1 cellular context compared by ENCODE assay signal in genomic region chr22:35883028-35883620, GRCh38.
TF ChIP-seq lines count a peak whose summit lies in the region.

No MANE protein-coding gene starts in this region.

TF ChIP-seq in HCT116, 20 proteins besides CTCF, POLR2A, EP300 and RAD21 (continued from another document):
- TF ChIP-seq EZH2phosphoT487 (IDR thresholded peaks at IDR 0.05; ENCODE audit: borderline replicate concordance) (no peak), TCF7L2 (IDR thresholded peaks at IDR 0.05; ENCODE audit: borderline replicate concordance, extremely low read depth, insufficient read depth, insufficient read length) (peak; percentile 15), ZBTB33 (IDR thresholded peaks at IDR 0.05; ENCODE audit: extremely low read depth, insufficient replicate concordance, low read length) (no peak), SIN3A (IDR thresholded peaks at IDR 0.05; ENCODE audit: low read depth) (no peak), JUND (IDR thresholded peaks at IDR 0.05) (peak; percentile 59), YY1 (IDR thresholded peaks at IDR 0.05; ENCODE audit: extremely low read depth, insufficient replicate concordance, low read depth, low read length) (no peak), ZFX (IDR thresholded peaks at IDR 0.05) (no peak)
TF ChIP-seq in HCT116: peak in this region for 5.
